11 cellular contexts compared by ENCODE assay signal in genomic region chr11:64028398-64029115, GRCh38. TPM values are rescaled to one million over a fixed set of nuclear protein-coding genes. Genes with fewer than 3 reads are reported as not detected.
DNase-seq lines count a peak whose midpoint lies in the region; ATAC-seq and TF ChIP-seq lines count a peak whose summit lies in the region.
"Had no signal": no experiment of that assay in that cellular context is flagged by ENCODE, and none has a peak within 500 bp of the region (broad histone marks: within the 10 kb centered on the region; RNA-seq: fewer than 3 reads in every experiment).

No MANE protein-coding gene starts in this region.

- no peak overlapping the region for H4K12ac ChIP-seq in trophoblast cell (ENCODE audit: low read depth, low read length)

- no peak overlapping the region for H4K8ac ChIP-seq in trophoblast cell (ENCODE audit: low read depth, low read length)

- no peak overlapping the region for H2BK12ac ChIP-seq in trophoblast cell (ENCODE audit: low read length)

- no peaks in the 10 kb centered on the region for H3K9me3 ChIP-seq in trophoblast cell (ENCODE audit: insufficient read depth, low read depth, low read length)
- H3K9me3 ChIP-seq: heart right ventricle had no signal

- DNase-seq in activated CD4-positive, alpha-beta T cell treated with anti-CD3 and anti-CD28 coated beads for 48 hours, result peak; percentile 19
- no peak for DNase-seq in activated CD4-positive, alpha-beta T cell treated with anti-CD3 and anti-CD28 coated beads for 4 hours
- peak; percentile 89 for DNase-seq in NCI-H2227 (lab: John Stamatoyannopoulos, UW; ENCODE audit: unreplicated experiment)
- no peak for DNase-seq in coronary artery (ENCODE audit: low spot score)
- peak in 1 of 2 donors; percentile 4 for DNase-seq in trophoblast cell
- DNase-seq in activated gamma-delta T cell (lab: John Stamatoyannopoulos, UW), result no peak
- DNase-seq: activated CD4-positive, CD25-positive, alpha-beta regulatory T cell; heart right ventricle; NCI-H446 had no signal

- no peak overlapping the region for H3K18ac ChIP-seq in trophoblast cell (ENCODE audit: low read length)

- no peak overlapping the region for H3K14ac ChIP-seq in trophoblast cell (ENCODE audit: low read length)

- TF ChIP-seq CTCF in coronary artery (IDR thresholded peaks at IDR 0.05), result no peak

- H3K4me1 ChIP-seq in trophoblast cell (ENCODE audit: control insufficient read depth in 1 of 2, insufficient read depth in 2 of 2, low read length in 2 of 2), result peaks cover 0 to 2% of the 10 kb centered on the region in 2 experiments

- H3K36me3 ChIP-seq in trophoblast cell (ENCODE audit: control insufficient read depth in 1 of 2, insufficient read depth in 2 of 2, low read length in 2 of 2), result no peaks in the 10 kb centered on the region
- H3K36me3 ChIP-seq: heart right ventricle had no signal

- H3K79me2 ChIP-seq in trophoblast cell (ENCODE audit: control insufficient read depth, insufficient read depth, low read length, poor library complexity), result no peaks in the 10 kb centered on the region

- no CpG with 5 or more reads among the region's 22 CpGs for WGBS in trophoblast cell (ENCODE audit: extremely low coverage, insufficient coverage, insufficient read length)

- H2BK5ac ChIP-seq in trophoblast cell (ENCODE audit: low read depth, low read length, poor library complexity), result no peak overlapping the region

- H3K27ac ChIP-seq in coronary artery, result no peak overlapping the region
- no peak overlapping the region for H3K27ac ChIP-seq in trophoblast cell (ENCODE audit: low read depth, low read length)

- H3K9ac ChIP-seq in trophoblast cell (ENCODE audit: low read length), result no peak overlapping the region

- H3K4ac ChIP-seq in trophoblast cell (ENCODE audit: low read depth, low read length), result no peak overlapping the region

- no peak overlapping the region for H2AFZ ChIP-seq in trophoblast cell (ENCODE audit: insufficient read depth, low read length, poor library complexity)

- H3K4me2 ChIP-seq in trophoblast cell (ENCODE audit: low read length), result peak overlapping the region; percentile 1

- no peak overlapping the region for H2AK5ac ChIP-seq in trophoblast cell (ENCODE audit: low read length)

- no peak overlapping the region for H2BK120ac ChIP-seq in trophoblast cell (ENCODE audit: insufficient read depth, low read length, poor library complexity)

- no peak for ATAC-seq in HG02610 (IDR thresholded peaks at IDR 0.05; ENCODE audit: unreplicated experiment)
- no peak for ATAC-seq in GM18861 (IDR thresholded peaks at IDR 0.05; ENCODE audit: unreplicated experiment)

- H3K4me3 ChIP-seq in coronary artery (peak overlapping the region; percentile 43), trophoblast cell (ENCODE audit: low read depth, low read length) (no peak overlapping the region)

- H3K27me3 ChIP-seq in trophoblast cell (ENCODE audit: insufficient read depth, low read length), result peaks cover 3% of the 10 kb centered on the region

- no peaks in the 10 kb centered on the region for H3K79me1 ChIP-seq in trophoblast cell (ENCODE audit: low read length)

- no peak overlapping the region for H4K91ac ChIP-seq in trophoblast cell (ENCODE audit: low read depth, low read length)

- no peak overlapping the region for H3K23ac ChIP-seq in trophoblast cell (ENCODE audit: low read length)

RNA-seq across cellular contexts. Expression of gene FLRT1, which starts 7.2 kb away (rescaled TPM):
- polyA plus RNA-seq in trophoblast cell (2013), result 0.03 TPM in 2 replicates

RNA-seq across cellular contexts. Expression of gene OTUB1, which starts 42.3 kb away (rescaled TPM):
- polyA plus RNA-seq in trophoblast cell (2013), result 88.2 and 91.1 TPM in 2 replicates

RNA-seq across cellular contexts. Expression of gene COX8A, which starts 54.1 kb away (rescaled TPM):
- 385 and 425 TPM in 2 replicates for polyA plus RNA-seq in trophoblast cell (2013)

Comparison
In these comparisons a context has a peak if more than half of its experiments do, and no peak if none do; other contexts are left out.
1. DNase-seq: peak in activated CD4-positive, alpha-beta T cell treated with anti-CD3 and anti-CD28 coated beads for 48 hours (single experiment) and NCI-H2227 (single experiment); none in activated CD4-positive, alpha-beta T cell treated with anti-CD3 and anti-CD28 coated beads for 4 hours (0 of 2), coronary artery (single experiment) and activated gamma-delta T cell (single experiment).